In the genomic region with DNA sequence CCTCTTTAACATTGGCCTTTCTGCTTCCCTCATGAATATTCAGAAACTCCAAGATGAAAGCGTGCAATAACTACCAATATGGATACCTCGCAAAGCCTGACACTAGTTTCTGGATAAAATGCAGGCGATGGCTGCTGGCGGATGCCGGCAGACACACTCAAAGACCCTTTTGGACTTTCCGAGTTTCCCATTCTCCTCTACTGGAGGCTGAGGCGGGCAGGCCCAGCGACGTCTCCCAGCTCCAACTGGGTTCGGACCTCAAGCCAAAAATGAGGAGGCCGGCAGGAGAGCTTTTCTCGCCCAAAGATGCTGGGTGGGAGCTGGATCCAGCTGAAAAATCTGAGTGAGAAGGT, we compare ENCODE assay signal across 7 cellular contexts. TPM values are rescaled to one million over a fixed set of nuclear protein-coding genes. Genes with fewer than 3 reads are reported as not detected.
A peak's percentile ranks its signal among the peaks of the same experiment; 100 is the strongest.
DNase-seq lines count a peak whose midpoint lies in the region; ATAC-seq and TF ChIP-seq lines count a peak whose summit lies in the region.

No MANE protein-coding gene starts in this region.

- WGBS in stomach, 5 donors = 40 to 46% (median 44%) methylated on average over 12 of the region's 12 CpGs

- TF ChIP-seq POLR2A in stomach (IDR thresholded peaks at IDR 0.05) = no peak

- DNase-seq in astrocyte of the spinal cord (ENCODE audit: low read depth, low spot score) (no peak), stomach (no peak), dedifferentiated amniotic fluid mesenchymal stem cell (ENCODE audit: extremely low spot score) (no peak), NCI-H2227 (lab: John Stamatoyannopoulos, UW; ENCODE audit: unreplicated experiment) (no peak)

- H3K36me3 ChIP-seq in HUES48 (ENCODE audit: control insufficient read depth, insufficient read depth, low read length) (no peaks in the 10 kb centered on the region), stomach (no peaks in the 10 kb centered on the region)

- H3K4me1 ChIP-seq in HUES48 (ENCODE audit: control insufficient read depth, insufficient read depth, low read length) = peaks cover 11% of the 10 kb centered on the region
- H3K4me1 ChIP-seq in stomach = peaks cover 11 to 27% (median 21%) of the 10 kb centered on the region in 4 donors

- no peak overlapping the region for H3K27ac ChIP-seq in HUES48 (ENCODE audit: low read depth, low read length)
- H3K27ac ChIP-seq in layer of hippocampus (ENCODE audit: low read depth, low read length) = peak overlapping the region; percentile 87
- H3K27ac ChIP-seq in stomach = peak overlapping the region in 4 of 5 donors; percentile 65 to 88 (median 74)

- H3K9me3 ChIP-seq in HUES48 (ENCODE audit: control insufficient read depth, insufficient read depth, low read length) = no peaks in the 10 kb centered on the region
- H3K9me3 ChIP-seq in stomach = no peaks in the 10 kb centered on the region

- no peak for TF ChIP-seq EP300 in stomach (IDR thresholded peaks at IDR 0.05)

- H3K9ac ChIP-seq in HUES48 (ENCODE audit: low read depth, low read length) = no peak overlapping the region

- peak overlapping the region; percentile 78 for H3K4me3 ChIP-seq in HUES48 (ENCODE audit: low read depth, low read length)
- peak overlapping the region; percentile 70 for H3K4me3 ChIP-seq in astrocyte of the spinal cord (ENCODE audit: low read depth, low read length)
- peak overlapping the region; percentile 63 to 67 (median 66) for H3K4me3 ChIP-seq in stomach

- H3K27me3 ChIP-seq in HUES48 (ENCODE audit: control insufficient read depth, insufficient read depth, low read length) = peaks cover 11% of the 10 kb centered on the region
- no peaks in the 10 kb centered on the region for H3K27me3 ChIP-seq in layer of hippocampus (ENCODE audit: control insufficient read depth, insufficient read depth, low read length)
- peaks cover 0 to 41% (median 31%) of the 10 kb centered on the region in 3 donors for H3K27me3 ChIP-seq in stomach

- ATAC-seq in HG02678 (IDR thresholded peaks at IDR 0.05; ENCODE audit: unreplicated experiment) = no peak

- TF ChIP-seq CTCF in astrocyte of the spinal cord (IDR thresholded peaks at IDR 0.05; ENCODE audit: low read depth, low read length) (no peak), stomach (IDR thresholded peaks at IDR 0.05) (no peak)

- in situ Hi-C loops in astrocyte of the spinal cord (cut with HindIII; ENCODE audit: low sequenced_read_pairs) = no loop called here

- intact Hi-C loops in stomach (cut with DNase I; ENCODE audit: low total_unique reads) = no loop called here

RNA-seq across cellular contexts. Expression of a gene that starts 0.4 kb away (rescaled TPM):
- total RNA-seq in stomach = 10 to 100 TPM in 4 of 5 donors, under 1 TPM in 1; 0.87 to 94.5 (median 14.7) TPM
- polyA plus RNA-seq in stomach = 10 to 100 TPM; 13.2 to 19.2 (median 15.4) TPM
